2 cellular contexts compared by ENCODE assay signal in the genomic region with DNA sequence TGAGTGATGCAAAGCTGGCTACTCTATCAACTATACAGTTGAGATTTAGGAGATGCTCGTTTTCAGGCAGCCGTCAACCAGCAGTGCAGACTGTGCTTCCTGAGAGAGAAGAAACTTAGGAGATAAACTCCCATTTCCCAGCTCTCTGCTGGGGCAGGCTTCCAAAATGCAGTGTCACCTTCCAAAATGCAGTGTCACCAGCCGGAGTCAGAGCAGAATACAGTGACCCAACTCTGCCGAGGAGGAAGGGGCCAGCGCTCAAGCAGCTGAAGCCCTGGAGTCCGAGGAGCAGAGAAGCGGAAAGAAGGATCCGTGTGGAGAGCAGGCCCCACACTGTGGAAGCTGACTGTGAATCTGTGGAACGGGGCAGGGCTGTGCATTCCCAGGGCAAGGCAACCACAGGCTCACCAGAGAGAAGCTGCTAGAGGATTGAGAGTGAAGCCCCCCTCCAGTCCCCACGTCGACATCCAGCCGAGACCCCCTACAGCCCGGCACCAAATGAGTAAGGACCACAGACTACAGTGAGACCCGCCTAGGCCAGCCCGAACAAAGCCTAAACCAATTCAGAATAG.
TF ChIP-seq lines count a peak whose summit lies in the region.

No MANE protein-coding gene starts in this region.

TF ChIP-seq in GM23338, 12 proteins besides CTCF, POLR2A, EP300 and RAD21 (continues in another document):
- TF ChIP-seq, protein P1, sequence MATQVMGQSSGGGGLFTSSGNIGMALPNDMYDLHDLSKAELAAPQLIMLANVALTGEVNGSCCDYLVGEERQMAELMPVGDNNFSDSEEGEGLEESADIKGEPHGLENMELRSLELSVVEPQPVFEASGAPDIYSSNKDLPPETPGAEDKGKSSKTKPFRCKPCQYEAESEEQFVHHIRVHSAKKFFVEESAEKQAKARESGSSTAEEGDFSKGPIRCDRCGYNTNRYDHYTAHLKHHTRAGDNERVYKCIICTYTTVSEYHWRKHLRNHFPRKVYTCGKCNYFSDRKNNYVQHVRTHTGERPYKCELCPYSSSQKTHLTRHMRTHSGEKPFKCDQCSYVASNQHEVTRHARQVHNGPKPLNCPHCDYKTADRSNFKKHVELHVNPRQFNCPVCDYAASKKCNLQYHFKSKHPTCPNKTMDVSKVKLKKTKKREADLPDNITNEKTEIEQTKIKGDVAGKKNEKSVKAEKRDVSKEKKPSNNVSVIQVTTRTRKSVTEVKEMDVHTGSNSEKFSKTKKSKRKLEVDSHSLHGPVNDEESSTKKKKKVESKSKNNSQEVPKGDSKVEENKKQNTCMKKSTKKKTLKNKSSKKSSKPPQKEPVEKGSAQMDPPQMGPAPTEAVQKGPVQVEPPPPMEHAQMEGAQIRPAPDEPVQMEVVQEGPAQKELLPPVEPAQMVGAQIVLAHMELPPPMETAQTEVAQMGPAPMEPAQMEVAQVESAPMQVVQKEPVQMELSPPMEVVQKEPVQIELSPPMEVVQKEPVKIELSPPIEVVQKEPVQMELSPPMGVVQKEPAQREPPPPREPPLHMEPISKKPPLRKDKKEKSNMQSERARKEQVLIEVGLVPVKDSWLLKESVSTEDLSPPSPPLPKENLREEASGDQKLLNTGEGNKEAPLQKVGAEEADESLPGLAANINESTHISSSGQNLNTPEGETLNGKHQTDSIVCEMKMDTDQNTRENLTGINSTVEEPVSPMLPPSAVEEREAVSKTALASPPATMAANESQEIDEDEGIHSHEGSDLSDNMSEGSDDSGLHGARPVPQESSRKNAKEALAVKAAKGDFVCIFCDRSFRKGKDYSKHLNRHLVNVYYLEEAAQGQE (IDR thresholded peaks at IDR 0.05; ENCODE audit: unreplicated experiment) = no peak
- TF ChIP-seq NANOG (IDR thresholded peaks at IDR 0.05; ENCODE audit: borderline replicate concordance) (no peak), EZH2 (IDR thresholded peaks at IDR 0.05; ENCODE audit: low read depth, unreplicated experiment) (no peak), JUNB (IDR thresholded peaks at IDR 0.05; ENCODE audit: unreplicated experiment) (no peak), ZNF331 (CRISPR knock-in tag; IDR thresholded peaks at IDR 0.05; ENCODE audit: low read depth) (no peak), EZH2phosphoT487 (IDR thresholded peaks at IDR 0.05; ENCODE audit: unreplicated experiment) (no peak), POLR2AphosphoS5 (IDR thresholded peaks at IDR 0.05; ENCODE audit: low read depth) (no peak), CREB1 (CRISPR knock-in tag; IDR thresholded peaks at IDR 0.05; ENCODE audit: low read depth) (no peak), ZNF114 (CRISPR knock-in tag; IDR thresholded peaks at IDR 0.05) (no peak)
- TF ChIP-seq, protein P2, sequence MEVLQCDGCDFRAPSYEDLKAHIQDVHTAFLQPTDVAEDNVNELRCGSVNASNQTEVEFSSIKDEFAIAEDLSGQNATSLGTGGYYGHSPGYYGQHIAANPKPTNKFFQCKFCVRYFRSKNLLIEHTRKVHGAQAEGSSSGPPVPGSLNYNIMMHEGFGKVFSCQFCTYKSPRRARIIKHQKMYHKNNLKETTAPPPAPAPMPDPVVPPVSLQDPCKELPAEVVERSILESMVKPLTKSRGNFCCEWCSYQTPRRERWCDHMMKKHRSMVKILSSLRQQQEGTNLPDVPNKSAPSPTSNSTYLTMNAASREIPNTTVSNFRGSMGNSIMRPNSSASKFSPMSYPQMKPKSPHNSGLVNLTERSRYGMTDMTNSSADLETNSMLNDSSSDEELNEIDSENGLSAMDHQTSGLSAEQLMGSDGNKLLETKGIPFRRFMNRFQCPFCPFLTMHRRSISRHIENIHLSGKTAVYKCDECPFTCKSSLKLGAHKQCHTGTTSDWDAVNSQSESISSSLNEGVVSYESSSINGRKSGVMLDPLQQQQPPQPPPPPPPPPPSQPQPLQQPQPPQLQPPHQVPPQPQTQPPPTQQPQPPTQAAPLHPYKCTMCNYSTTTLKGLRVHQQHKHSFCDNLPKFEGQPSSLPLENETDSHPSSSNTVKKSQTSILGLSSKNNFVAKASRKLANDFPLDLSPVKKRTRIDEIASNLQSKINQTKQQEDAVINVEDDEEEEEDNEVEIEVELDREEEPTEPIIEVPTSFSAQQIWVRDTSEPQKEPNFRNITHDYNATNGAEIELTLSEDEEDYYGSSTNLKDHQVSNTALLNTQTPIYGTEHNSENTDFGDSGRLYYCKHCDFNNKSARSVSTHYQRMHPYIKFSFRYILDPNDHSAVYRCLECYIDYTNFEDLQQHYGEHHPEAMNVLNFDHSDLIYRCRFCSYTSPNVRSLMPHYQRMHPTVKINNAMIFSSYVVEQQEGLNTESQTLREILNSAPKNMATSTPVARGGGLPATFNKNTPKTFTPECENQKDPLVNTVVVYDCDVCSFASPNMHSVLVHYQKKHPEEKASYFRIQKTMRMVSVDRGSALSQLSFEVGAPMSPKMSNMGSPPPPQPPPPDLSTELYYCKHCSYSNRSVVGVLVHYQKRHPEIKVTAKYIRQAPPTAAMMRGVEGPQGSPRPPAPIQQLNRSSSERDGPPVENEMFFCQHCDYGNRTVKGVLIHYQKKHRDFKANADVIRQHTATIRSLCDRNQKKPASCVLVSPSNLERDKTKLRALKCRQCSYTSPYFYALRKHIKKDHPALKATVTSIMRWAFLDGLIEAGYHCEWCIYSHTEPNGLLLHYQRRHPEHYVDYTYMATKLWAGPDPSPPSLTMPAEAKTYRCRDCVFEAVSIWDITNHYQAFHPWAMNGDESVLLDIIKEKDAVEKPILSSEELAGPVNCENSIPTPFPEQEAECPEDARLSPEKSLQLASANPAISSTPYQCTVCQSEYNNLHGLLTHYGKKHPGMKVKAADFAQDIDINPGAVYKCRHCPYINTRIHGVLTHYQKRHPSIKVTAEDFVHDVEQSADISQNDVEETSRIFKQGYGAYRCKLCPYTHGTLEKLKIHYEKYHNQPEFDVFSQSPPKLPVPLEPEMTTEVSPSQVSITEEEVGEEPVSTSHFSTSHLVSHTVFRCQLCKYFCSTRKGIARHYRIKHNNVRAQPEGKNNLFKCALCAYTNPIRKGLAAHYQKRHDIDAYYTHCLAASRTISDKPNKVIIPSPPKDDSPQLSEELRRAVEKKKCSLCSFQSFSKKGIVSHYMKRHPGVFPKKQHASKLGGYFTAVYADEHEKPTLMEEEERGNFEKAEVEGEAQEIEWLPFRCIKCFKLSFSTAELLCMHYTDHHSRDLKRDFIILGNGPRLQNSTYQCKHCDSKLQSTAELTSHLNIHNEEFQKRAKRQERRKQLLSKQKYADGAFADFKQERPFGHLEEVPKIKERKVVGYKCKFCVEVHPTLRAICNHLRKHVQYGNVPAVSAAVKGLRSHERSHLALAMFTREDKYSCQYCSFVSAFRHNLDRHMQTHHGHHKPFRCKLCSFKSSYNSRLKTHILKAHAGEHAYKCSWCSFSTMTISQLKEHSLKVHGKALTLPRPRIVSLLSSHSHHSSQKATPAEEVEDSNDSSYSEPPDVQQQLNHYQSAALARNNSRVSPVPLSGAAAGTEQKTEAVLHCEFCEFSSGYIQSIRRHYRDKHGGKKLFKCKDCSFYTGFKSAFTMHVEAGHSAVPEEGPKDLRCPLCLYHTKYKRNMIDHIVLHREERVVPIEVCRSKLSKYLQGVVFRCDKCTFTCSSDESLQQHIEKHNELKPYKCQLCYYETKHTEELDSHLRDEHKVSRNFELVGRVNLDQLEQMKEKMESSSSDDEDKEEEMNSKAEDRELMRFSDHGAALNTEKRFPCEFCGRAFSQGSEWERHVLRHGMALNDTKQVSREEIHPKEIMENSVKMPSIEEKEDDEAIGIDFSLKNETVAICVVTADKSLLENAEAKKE (CRISPR knock-in tag; IDR thresholded peaks at IDR 0.05) = no peak

TF ChIP-seq in H1, 55 proteins besides CTCF, POLR2A, EP300 and RAD21:
- peak; percentile 10; the same call in 1 of the 2 replicates for TF ChIP-seq MAFK (IDR thresholded peaks at IDR 0.05; ENCODE audit: low read depth, low read length)
- TF ChIP-seq BACH1 (IDR thresholded peaks at IDR 0.05; ENCODE audit: low read length) = peak; percentile 90
- TF ChIP-seq SRF (IDR thresholded peaks at IDR 0.05; ENCODE audit: low read depth, low read length) = no peak
- no peak for TF ChIP-seq HDAC2 (IDR thresholded peaks at IDR 0.05; ENCODE audit: borderline replicate concordance in 1 of 2, low read depth in 2 of 2, low read length in 2 of 2)
TF ChIP-seq in H1: peak in this region for 2.
